Comparison of ENCODE assay signal across 24 cellular contexts in the genomic region with DNA sequence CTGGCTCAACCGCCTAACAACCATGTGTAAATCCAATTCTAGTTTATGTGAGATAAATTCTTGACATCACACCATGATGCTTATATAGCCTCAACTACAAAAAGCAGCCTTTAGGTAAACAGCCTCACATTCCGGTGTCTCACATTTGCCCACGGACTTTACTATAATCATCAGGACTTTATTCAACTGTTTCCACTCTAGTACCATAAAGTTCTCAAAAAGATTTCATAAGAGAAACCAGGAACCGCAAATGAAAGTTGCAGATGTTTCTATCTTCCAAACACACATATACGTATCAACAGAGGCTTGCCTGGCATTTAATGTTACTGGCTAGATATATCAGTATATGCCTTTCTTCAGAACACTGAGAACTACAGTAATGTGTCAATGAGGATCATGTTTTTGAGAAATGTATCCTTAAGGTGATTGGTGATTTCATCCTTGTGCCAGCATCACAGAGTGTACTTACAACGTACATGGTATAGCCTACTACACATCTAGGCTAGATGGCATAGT.
DNase-seq lines count a peak whose midpoint lies in the region; ATAC-seq lines count a peak whose summit lies in the region.
"Had no signal": no experiment of that assay in that cellular context is flagged by ENCODE, and none has a peak within 500 bp of the region (broad histone marks: within the 10 kb centered on the region; RNA-seq: fewer than 3 reads in every experiment).

No MANE protein-coding gene starts in this region.

- peaks cover 7% of the 10 kb centered on the region for H3K36me3 Mint-ChIP-seq in activated CD4-positive, alpha-beta T cell treated with anti-CD3 and anti-CD28 coated beads for 36 hours (ENCODE audit: low read depth)

- no peaks in the 10 kb centered on the region for H3K27me3 Mint-ChIP-seq in activated CD4-positive, alpha-beta T cell treated with anti-CD3 and anti-CD28 coated beads for 36 hours
- H3K27me3 Mint-ChIP-seq: CD4-positive, alpha-beta T cell had no signal

- intact Hi-C loops in activated CD4-positive, alpha-beta T cell treated with anti-CD3 and anti-CD28 coated beads for 36 hours (cut with DNase I, micrococcal nuclease): no loop called here

- CTCF ChIA-PET in activated CD4-positive, alpha-beta T cell treated with anti-CD3 and anti-CD28 coated beads for 36 hours (lab: Charles Lee): no interaction called here

- H3K4me1 Mint-ChIP-seq in activated CD4-positive, alpha-beta T cell treated with anti-CD3 and anti-CD28 coated beads for 36 hours: peaks cover 14% of the 10 kb centered on the region

- ATAC-seq in activated CD4-positive, alpha-beta T cell treated with anti-CD3 and anti-CD28 coated beads for 36 hours: peak; percentile 44
- peak; percentile 57 for ATAC-seq in HG02885 (IDR thresholded peaks at IDR 0.05; ENCODE audit: poor library complexity, unreplicated experiment)
- ATAC-seq: HCT116, heart right ventricle had no signal

- H3K27ac Mint-ChIP-seq in activated CD4-positive, alpha-beta T cell treated with anti-CD3 and anti-CD28 coated beads for 36 hours: no peak overlapping the region
- H3K27ac Mint-ChIP-seq: activated naive CD4-positive, alpha-beta T cell treated with anti-CD3 and anti-CD28 coated beads for 36 hours; CD4-positive, alpha-beta T cell had no signal

- no peak for DNase-seq in activated CD4-positive, alpha-beta T cell treated with anti-CD3 and anti-CD28 coated beads for 36 hours
- no peak for DNase-seq in activated CD4-positive, alpha-beta T cell treated with anti-CD3 and anti-CD28 coated beads for 48 hours
- DNase-seq in OCI-M1 (lab: John Stamatoyannopoulos, UW): peak; percentile 63
- peak; percentile 24 for DNase-seq in superior temporal gyrus (ENCODE audit: extremely low spot score)
- DNase-seq in HuH-7.5 (ENCODE audit: low spot score): no peak
- DNase-seq in AG08395 (ENCODE audit: low spot score): no peak
- DNase-seq in stimulated activated CD4-positive, alpha-beta T cell treated with anti-CD3 and anti-CD28 coated beads, Interleukin-4, amount 100 ng/mL, for 24 hours: no peak
- DNase-seq: 8988T; activated naive CD4-positive, alpha-beta T cell treated with anti-CD3 and anti-CD28 coated beads for 36 hours; activated T-cell treated with anti-CD3 and anti-CD28 coated beads, Interleukin-2, amount 50 U/mL, for 48 hours; CD4-positive, alpha-beta T cell; DMS 273 treated with DMSO at 0.1 percent for 48 hours; effector CD4-positive, alpha-beta T cell; heart right ventricle; mammary epithelial cell; NCI-H1105; NCI-H2029 treated with DMSO at 0.1 percent for 48 hours; NCI-H446; SIG-M5; sigmoid colon; stimulated activated CD4-positive, alpha-beta T cell treated with anti-CD3 and anti-CD28 coated beads, Interleukin-15, amount 100 ng/mL, for 24 hours; upper lobe of left lung had no signal

- POLR2A ChIA-PET in activated CD4-positive, alpha-beta T cell treated with anti-CD3 and anti-CD28 coated beads for 36 hours (lab: Charles Lee): no interaction called here

- no peak overlapping the region for H3K4me3 Mint-ChIP-seq in activated CD4-positive, alpha-beta T cell treated with anti-CD3 and anti-CD28 coated beads for 36 hours
- H3K4me3 Mint-ChIP-seq: activated naive CD4-positive, alpha-beta T cell treated with anti-CD3 and anti-CD28 coated beads for 36 hours; CD4-positive, alpha-beta T cell had no signal

- peaks cover 10% of the 10 kb centered on the region for H3K9me3 Mint-ChIP-seq in activated CD4-positive, alpha-beta T cell treated with anti-CD3 and anti-CD28 coated beads for 36 hours (ENCODE audit: low read depth)

Comparison
In these comparisons a context has a peak if more than half of its experiments do, and no peak if none do; other contexts are left out.
1. DNase-seq: peak in OCI-M1 (single experiment) and superior temporal gyrus (single experiment); none in activated CD4-positive, alpha-beta T cell treated with anti-CD3 and anti-CD28 coated beads for 36 hours (single experiment), activated CD4-positive, alpha-beta T cell treated with anti-CD3 and anti-CD28 coated beads for 48 hours (single experiment), HuH-7.5 (single experiment), AG08395 (single experiment) and stimulated activated CD4-positive, alpha-beta T cell treated with anti-CD3 and anti-CD28 coated beads, Interleukin-4, amount 100 ng/mL, for 24 hours (single experiment).